In genomic region chr20:51494241-51495110, GRCh38 we compare ENCODE assay signal across 12 cellular contexts. TPM values are rescaled to one million over a fixed set of nuclear protein-coding genes. Genes with fewer than 3 reads are reported as not detected.
DNase-seq lines count a peak whose midpoint lies in the region; ATAC-seq lines count a peak whose summit lies in the region.
"Had no signal": no experiment of that assay in that cellular context is flagged by ENCODE, and none has a peak within 500 bp of the region (broad histone marks: within the 10 kb centered on the region; RNA-seq: fewer than 3 reads in every experiment).

No MANE protein-coding gene starts in this region.

- H3K9me3 Mint-ChIP-seq in activated CD4-positive, alpha-beta T cell treated with anti-CD3 and anti-CD28 coated beads, Interleukin-2, amount 10 ng/mL, durations not matched to agents 24 days and 14 days: peaks cover 10% of the 10 kb centered on the region

- no peaks in the 10 kb centered on the region for H3K27me3 Mint-ChIP-seq in activated CD4-positive, alpha-beta T cell treated with anti-CD3 and anti-CD28 coated beads, Interleukin-2, amount 10 ng/mL, durations not matched to agents 24 days and 14 days

- peaks cover 77% of the 10 kb centered on the region for H3K36me3 Mint-ChIP-seq in activated CD4-positive, alpha-beta T cell treated with anti-CD3 and anti-CD28 coated beads, Interleukin-2, amount 10 ng/mL, durations not matched to agents 24 days and 14 days (ENCODE audit: low read depth)

- peak overlapping the region; percentile 86 for H3K27ac Mint-ChIP-seq in activated CD4-positive, alpha-beta T cell treated with anti-CD3 and anti-CD28 coated beads, Interleukin-2, amount 10 ng/mL, durations not matched to agents 24 days and 14 days

- peak; percentile 15 for ATAC-seq in stimulated activated naive CD8-positive, alpha-beta T cell treated with anti-CD3 and anti-CD28 coated beads, Interleukin-15, Interleukin-2, amounts not matched to agents 100 U/mL and 50 U/mL, for 24 hours
- ATAC-seq in HG03280 (IDR thresholded peaks at IDR 0.05; ENCODE audit: unreplicated experiment) (no peak), GM18502 (IDR thresholded peaks at IDR 0.05; ENCODE audit: poor library complexity, unreplicated experiment) (no peak)
- ATAC-seq: heart right ventricle had no signal

- intact Hi-C loops in activated CD4-positive, alpha-beta T cell treated with anti-CD3 and anti-CD28 coated beads, Interleukin-2, amount 10 ng/mL, durations not matched to agents 24 days and 14 days (cut with micrococcal nuclease): loop anchor here (5.0 kb wide), 1 partner anchor 107 kb away; no protein-coding TSS in a partner anchor

- peaks cover 88% of the 10 kb centered on the region for H3K4me1 Mint-ChIP-seq in activated CD4-positive, alpha-beta T cell treated with anti-CD3 and anti-CD28 coated beads, Interleukin-2, amount 10 ng/mL, durations not matched to agents 24 days and 14 days

- DNase-seq in activated effector memory CD4-positive, alpha-beta T cell treated with anti-CD3 and anti-CD28 coated beads, Interleukin-2, amount 50 U/mL, for 16 hours: peak; percentile 73
- no peak for DNase-seq in activated effector memory CD4-positive, alpha-beta T cell treated with Interleukin-2 at 50 U/mL for 16 hours
- DNase-seq in activated CD4-positive, alpha-beta T cell treated with anti-CD3 and anti-CD28 coated beads, Interleukin-2, amount 10 ng/mL, durations not matched to agents 24 days and 14 days: peak; percentile 77
- DNase-seq in central memory CD4-positive, alpha-beta T cell: peak; percentile 59
- DNase-seq in stimulated activated naive CD8-positive, alpha-beta T cell treated with anti-CD3 and anti-CD28 coated beads, Interleukin-15, Interleukin-2, amounts not matched to agents 100 U/mL and 50 U/mL, for 24 hours: peak; percentile 54
- DNase-seq in NCI-H2171 treated with DMSO at 0.1 percent for 48 hours (lab: John Stamatoyannopoulos, UW): no peak
- DNase-seq: ACHN, DMS79, heart right ventricle, NCI-H2227 treated with DMSO at 0.1 percent for 48 hours had no signal

- peak overlapping the region; percentile 68 for H3K4me3 Mint-ChIP-seq in activated CD4-positive, alpha-beta T cell treated with anti-CD3 and anti-CD28 coated beads, Interleukin-2, amount 10 ng/mL, durations not matched to agents 24 days and 14 days

RNA-seq across cellular contexts. Expression of gene NFATC2, which starts 48.0 kb away (rescaled TPM):
- 65.0 and 66.4 TPM in 2 replicates for total RNA-seq in activated CD4-positive, alpha-beta T cell treated with anti-CD3 and anti-CD28 coated beads, Interleukin-2, amount 10 ng/mL, durations not matched to agents 24 days and 14 days

Comparison
In these comparisons a context has a peak if more than half of its experiments do, and no peak if none do; other contexts are left out.
1. DNase-seq: peak in activated effector memory CD4-positive, alpha-beta T cell treated with anti-CD3 and anti-CD28 coated beads, Interleukin-2, amount 50 U/mL, for 16 hours (single experiment), activated CD4-positive, alpha-beta T cell treated with anti-CD3 and anti-CD28 coated beads, Interleukin-2, amount 10 ng/mL, durations not matched to agents 24 days and 14 days (single experiment), central memory CD4-positive, alpha-beta T cell (single experiment) and stimulated activated naive CD8-positive, alpha-beta T cell treated with anti-CD3 and anti-CD28 coated beads, Interleukin-15, Interleukin-2, amounts not matched to agents 100 U/mL and 50 U/mL, for 24 hours (single experiment); none in activated effector memory CD4-positive, alpha-beta T cell treated with Interleukin-2 at 50 U/mL for 16 hours (single experiment) and NCI-H2171 treated with DMSO at 0.1 percent for 48 hours (single experiment).